1 cellular context compared by ENCODE assay signal in genomic region chr10:43606323-43607198, GRCh38.
TF ChIP-seq lines count a peak whose summit lies in the region.

TSS of gene ZNF485 (plus strand) at chr10:43606438. CDS start at chr10:43607051, 613 bp downstream.

TF ChIP-seq in HepG2, 621 proteins besides CTCF, POLR2A, EP300 and RAD21 (continued from another document and continues in another):
- TF ChIP-seq CENPX (CRISPR knock-in tag; IDR thresholded peaks at IDR 0.05) (no peak), TARDBP (CRISPR knock-in tag; IDR thresholded peaks at IDR 0.05) (no peak), ZFX (CRISPR knock-in tag; IDR thresholded peaks at IDR 0.05; ENCODE audit: low read depth) (peak; percentile 49), ZNF121 (CRISPR knock-in tag; IDR thresholded peaks at IDR 0.05) (no peak), HIC2 (CRISPR knock-in tag; IDR thresholded peaks at IDR 0.05; ENCODE audit: low read depth) (no peak), FOSL2 (CRISPR knock-in tag; IDR thresholded peaks at IDR 0.05) (0 out of 2 replicates have a peak, but pooled peaks have one; percentile 8), THAP9 (CRISPR knock-in tag; IDR thresholded peaks at IDR 0.05; ENCODE audit: borderline replicate concordance) (peak; percentile 38; the same call in 1 of the 2 replicates), HNRNPLL (IDR thresholded peaks at IDR 0.05; ENCODE audit: low read depth, low read length, poor library complexity, severe bottlenecking) (no peak), REST (IDR thresholded peaks at IDR 0.05; ENCODE audit: borderline replicate concordance in 1 of 2, low read depth in 1 of 2, low read length in 2 of 2) (no peak), ZSCAN31 (CRISPR knock-in tag; IDR thresholded peaks at IDR 0.05; ENCODE audit: low read depth) (no peak), SMAD9 (CRISPR knock-in tag; IDR thresholded peaks at IDR 0.05) (no peak), ZSCAN5A (CRISPR knock-in tag; IDR thresholded peaks at IDR 0.05; ENCODE audit: borderline replicate concordance) (no peak), RELA (CRISPR knock-in tag; IDR thresholded peaks at IDR 0.05) (no peak), U2AF2 (IDR thresholded peaks at IDR 0.05; ENCODE audit: low read depth, low read length) (no peak), ZNF768 (CRISPR knock-in tag; IDR thresholded peaks at IDR 0.05) (peak; percentile 32; the same call in 1 of the 2 replicates), NFYB (CRISPR knock-in tag; IDR thresholded peaks at IDR 0.05) (no peak), FOXK2 (IDR thresholded peaks at IDR 0.05) (no peak), ZNF431 (CRISPR knock-in tag; IDR thresholded peaks at IDR 0.05; ENCODE audit: borderline replicate concordance, low read depth) (no peak), ADNP (CRISPR knock-in tag; IDR thresholded peaks at IDR 0.05) (no peak), ZNF564 (CRISPR knock-in tag; IDR thresholded peaks at IDR 0.05) (no peak), SPEN (CRISPR knock-in tag; IDR thresholded peaks at IDR 0.05; ENCODE audit: low read depth) (peak; percentile 55), ZNF891 (CRISPR knock-in tag; IDR thresholded peaks at IDR 0.05) (peak; percentile 63; the same call in 1 of the 2 replicates), ZNF225 (CRISPR knock-in tag; IDR thresholded peaks at IDR 0.05) (no peak), JUN (CRISPR knock-in tag; IDR thresholded peaks at IDR 0.05) (no peak), SALL1 (CRISPR knock-in tag; IDR thresholded peaks at IDR 0.05) (no peak), ZNF800 (CRISPR knock-in tag; IDR thresholded peaks at IDR 0.05) (no peak), TEF (CRISPR knock-in tag; IDR thresholded peaks at IDR 0.05) (no peak), ZNF44 (CRISPR knock-in tag; IDR thresholded peaks at IDR 0.05) (no peak), ZNF501 (CRISPR knock-in tag; IDR thresholded peaks at IDR 0.05) (peak; percentile 63), E2F1 (CRISPR knock-in tag; IDR thresholded peaks at IDR 0.05) (no peak), ZNF615 (CRISPR knock-in tag; IDR thresholded peaks at IDR 0.05; ENCODE audit: borderline replicate concordance) (no peak), ETS1 (CRISPR knock-in tag; IDR thresholded peaks at IDR 0.05) (no peak), ZNF101 (CRISPR knock-in tag; IDR thresholded peaks at IDR 0.05; ENCODE audit: borderline replicate concordance, low read depth) (no peak), ZNF75D (CRISPR knock-in tag; IDR thresholded peaks at IDR 0.05; ENCODE audit: borderline replicate concordance) (no peak), IKZF5 (CRISPR knock-in tag; IDR thresholded peaks at IDR 0.05) (no peak), BATF2 (CRISPR knock-in tag; IDR thresholded peaks at IDR 0.05) (no peak), ZBTB2 (CRISPR knock-in tag; IDR thresholded peaks at IDR 0.05; ENCODE audit: low read depth) (no peak), GPBP1L1 (CRISPR knock-in tag; IDR thresholded peaks at IDR 0.05) (no peak), ZFP36 (IDR thresholded peaks at IDR 0.05; ENCODE audit: borderline replicate concordance, low read depth, low read length, partially characterized antibody) (no peak), RORA (CRISPR knock-in tag; IDR thresholded peaks at IDR 0.05) (no peak), NFIB (CRISPR knock-in tag; IDR thresholded peaks at IDR 0.05; ENCODE audit: borderline replicate concordance) (0 out of 2 replicates have a peak, but pooled peaks have one; percentile 38), SNAI1 (CRISPR knock-in tag; IDR thresholded peaks at IDR 0.05; ENCODE audit: borderline replicate concordance) (no peak), HOXA7 (CRISPR knock-in tag; IDR thresholded peaks at IDR 0.05) (no peak), SAP130 (CRISPR knock-in tag; IDR thresholded peaks at IDR 0.05; ENCODE audit: low read depth) (peak; percentile 73), PAX8 (CRISPR knock-in tag; IDR thresholded peaks at IDR 0.05; ENCODE audit: borderline replicate concordance) (no peak)
